Comparison of ENCODE assay signal across 8 cellular contexts in genomic region chr18:58671122-58671940, GRCh38. TPM values are rescaled to one million over a fixed set of nuclear protein-coding genes. Genes with fewer than 3 reads are reported as not detected.
A peak's percentile ranks its signal among the peaks of the same experiment; 100 is the strongest.
DNase-seq lines count a peak whose midpoint lies in the region; ATAC-seq and TF ChIP-seq lines count a peak whose summit lies in the region.

MALT1 (plus strand) TSS chr18:58671465; CDS start chr18:58671644, 179 bp downstream.

- TF ChIP-seq CTCF in GM13976 (IDR thresholded peaks at IDR 0.05; ENCODE audit: borderline replicate concordance, control extremely low read depth, extremely low read depth, insufficient read depth, missing control alignments), result no peak
- TF ChIP-seq CTCF in adrenal gland (IDR thresholded peaks at IDR 0.05), result peak in 1 of 6 experiments; percentile 13
- no peak for TF ChIP-seq CTCF in prostate gland (IDR thresholded peaks at IDR 0.05)

- ATAC-seq in HG02852 (IDR thresholded peaks at IDR 0.05; ENCODE audit: unreplicated experiment), result peak; percentile 78
- peak; percentile 97 to 98 for ATAC-seq in left cardiac atrium

- in situ Hi-C loops in GM13976 (cut with MboI; ENCODE audit: low sequenced_read_pairs, unreplicated experiment), result no loop called here

- TF ChIP-seq POLR2A in adrenal gland (IDR thresholded peaks at IDR 0.05) (peak; percentile 82 to 92), prostate gland (IDR thresholded peaks at IDR 0.05) (peak; percentile 96)

- H3K4me3 ChIP-seq in adrenal gland (peak within 1 kb of the TSS; percentile 49 to 98 (median 76)), prostate gland (peak within 1 kb of the TSS; percentile 91 to 97)

- H3K27me3 ChIP-seq in adrenal gland, result no peaks in the 10 kb centered on the region
- no peaks in the 10 kb centered on the region for H3K27me3 ChIP-seq in prostate gland (replicated peaks; ENCODE audit: insufficient read depth)

- H3K4me1 ChIP-seq in adrenal gland (replicated peaks in 1 of 2), result peaks cover 5 to 11% of the 10 kb centered on the region in 2 donors
- no peaks in the 10 kb centered on the region for H3K4me1 ChIP-seq in prostate gland (replicated peaks)

- H3K36me3 ChIP-seq in adrenal gland (replicated peaks in 1 of 2) (no peaks in the 10 kb centered on the region), prostate gland (no peaks in the 10 kb centered on the region)

- WGBS in adrenal gland, 4 donors, result 1% methylated on average over 20 to 98 of the region's 98 CpGs; no CpG with 5 or more reads in 1 of the 4 donors
- 1% methylated on average over 40 of the region's 98 CpGs for WGBS in prostate gland

- H3K27ac ChIP-seq in adrenal gland, result peak within 1 kb of the TSS; percentile 90 to 99 (median 94)
- peak within 1 kb of the TSS; percentile 92 to 98 for H3K27ac ChIP-seq in prostate gland

- H3K9me3 ChIP-seq in adrenal gland (replicated peaks in 1 of 3) (no peaks in the 10 kb centered on the region), prostate gland (no peaks in the 10 kb centered on the region)

- peak; percentile 95 for DNase-seq in GM13976 (ENCODE audit: low spot score)
- peak; percentile 99 for DNase-seq in NCI-H146 treated with DMSO at 0.1 percent for 48 hours (lab: John Stamatoyannopoulos, UW; ENCODE audit: unreplicated experiment)
- DNase-seq in T-helper 1 cell, result peak; percentile 91 to 97 (median 92)
- DNase-seq in adrenal gland, result peak; percentile 91 to 96 (median 93)
- DNase-seq in left cardiac atrium, result peak; percentile 94
- DNase-seq in prostate gland (ENCODE audit: low spot score), result peak; percentile 96
- peak; percentile 95 for DNase-seq in ureter (ENCODE audit: low spot score)

- intact Hi-C loops in adrenal gland (cut with DNase I), result loop anchor here (5.0 to 10.0 kb wide), 2 partner anchors 96 to 137 kb away; no protein-coding TSS in a partner anchor
- intact Hi-C loops in left cardiac atrium (cut with DNase I), result no loop called here
- intact Hi-C loops in prostate gland (cut with DNase I), result no loop called here

RNA-seq across cellular contexts. Expression of gene MALT1, which starts in this region (rescaled TPM):
- 10 to 100 TPM in 3 of 8 donors, 1 to 10 TPM in 5; 6.7 to 19.2 (median 9.7) TPM for total RNA-seq in adrenal gland
- polyA plus RNA-seq in adrenal gland, result 1 to 10 TPM; 4.2 to 8.0 (median 4.8) TPM
- 10 to 100 TPM; 12.0 to 12.4 TPM for total RNA-seq in left cardiac atrium
- 10 to 100 TPM; 41.1 to 51.6 TPM for total RNA-seq in prostate gland
- 27.5 TPM for total RNA-seq in ureter

Comparison
In these comparisons a context has a peak if more than half of its experiments do, and no peak if none do; other contexts are left out.
1. Peak in every context shown above with its lines: DNase-seq, ATAC-seq, H3K4me3 ChIP-seq and H3K27ac ChIP-seq.
2. intact Hi-C loops: an anchor here in adrenal gland (5.0 to 10.0 kb wide); none called in left cardiac atrium and prostate gland.